In genomic region chr4:101081166-101081565, GRCh38 we compare ENCODE assay signal across 28 cellular contexts.
"Had no signal": no experiment of that assay in that cellular context is flagged by ENCODE, and none has a peak within 500 bp of the region (broad histone marks: within the 10 kb centered on the region; RNA-seq: fewer than 3 reads in every experiment).

No MANE protein-coding gene starts in this region.

- H3K27me3 ChIP-seq: neutrophil, spleen, suprapubic skin, testis, tibial artery, transverse colon, vagina had no signal

- H3K36me3 ChIP-seq: suprapubic skin had no signal

- H3K4me1 ChIP-seq: parathyroid adenoma, psoas muscle, tibial artery, transverse colon, vagina had no signal

- H3K27ac ChIP-seq: neutrophil, parathyroid adenoma, psoas muscle, spleen, suprapubic skin, testis, tibial artery, transverse colon, vagina had no signal

- H3K9ac ChIP-seq: parathyroid adenoma had no signal

- H3K4me2 ChIP-seq: smooth muscle cell had no signal

- H3K4me3 ChIP-seq: psoas muscle, smooth muscle cell, spleen, suprapubic skin, testis, tibial artery, transverse colon, vagina had no signal

- DNase-seq: naive B cell; naive thymus-derived CD8-positive, alpha-beta T cell; nephron progenitor cell; nucleus accumbens; posterior cingulate gyrus; psoas muscle; right cardiac atrium; spleen; stimulated activated CD4-positive, alpha-beta T cell treated with anti-CD3 and anti-CD28 coated beads, Interleukin-12 subunit alpha, Interleukin-12 subunit beta, amount 100 ng/mL, for 4 hours; stimulated activated CD4-positive, alpha-beta T cell treated with anti-CD3 and anti-CD28 coated beads, Interleukin-1b, Interleukin-23, amount 100 ng/mL, for 48 hours; stimulated activated CD4-positive, alpha-beta T cell treated with anti-CD3 and anti-CD28 coated beads, Interleukin-4, amount 100 ng/mL, for 1 hour; stimulated activated CD4-positive, alpha-beta T cell treated with anti-CD3 and anti-CD28 coated beads, Interleukin-4, amount 100 ng/mL, for 4 hours; stimulated activated CD8-positive, alpha-beta memory T cell treated with anti-CD3 and anti-CD28 coated beads, Interleukin-4, amount 100 ng/mL, for 48 hours; stimulated activated naive CD4-positive, alpha-beta T cell; stimulated activated naive CD8-positive, alpha-beta T cell treated with anti-CD3 and anti-CD28 coated beads, Interleukin-15, amount 100 ng/mL, for 72 hours; stimulated activated naive CD8-positive, alpha-beta T cell treated with anti-CD3 and anti-CD28 coated beads, Interleukin-15, Interleukin-2, amounts not matched to agents 100 U/mL and 50 U/mL, for 24 hours; testis; tibial artery; transverse colon had no signal

- ATAC-seq: naive thymus-derived CD8-positive, alpha-beta T cell; natural killer cell treated with Interleukin-12 subunit alpha and Interleukin-12 subunit beta and Interleukin-15 and Interleukin-18, amount 100 ng/mL, for 72 hours; psoas muscle; right cardiac atrium; sciatic nerve; stimulated activated memory B cell treated with anti-CD40 and anti-IgM and Interleukin-4, amounts not matched to agents 10 μg/mL and 1 μg/mL and 100 μg/mL, for 72 hours; stimulated activated naive CD8-positive, alpha-beta T cell treated with anti-CD3 and anti-CD28 coated beads, Interleukin-15, amount 100 ng/mL, for 72 hours; stimulated activated naive CD8-positive, alpha-beta T cell treated with anti-CD3 and anti-CD28 coated beads, Interleukin-15, Interleukin-2, amounts not matched to agents 100 U/mL and 50 U/mL, for 24 hours had no signal

- H3K9me3 ChIP-seq: neutrophil, psoas muscle, spleen, suprapubic skin, testis, tibial artery, transverse colon, vagina had no signal

- FAIRE-seq: urothelium cell line had no signal

- H3K79me2 ChIP-seq: parathyroid adenoma had no signal

- H2AFZ ChIP-seq: parathyroid adenoma had no signal
